ENCODE assay signal across 8 cellular contexts in genomic region chr14:102363182-102363952, GRCh38. TPM values are rescaled to one million over a fixed set of nuclear protein-coding genes. Genes with fewer than 3 reads are reported as not detected.
DNase-seq lines count a peak whose midpoint lies in the region; ATAC-seq and TF ChIP-seq lines count a peak whose summit lies in the region.

No MANE protein-coding gene starts in this region.

- no peaks in the 10 kb centered on the region for H3K9me3 Mint-ChIP-seq in Calu3 (ENCODE audit: low read depth, unreplicated experiment)

- H3K4me3 ChIP-seq in epithelial cell of esophagus (ENCODE audit: low read length) (peak overlapping the region; percentile 96), mucosa of rectum (ENCODE audit: low read length in 2 of 2) (peak overlapping the region; percentile 88)

- H3K4me1 Mint-ChIP-seq in Calu3 (ENCODE audit: low read depth, unreplicated experiment): no peaks in the 10 kb centered on the region

- peak overlapping the region; percentile 83 for H3K27ac Mint-ChIP-seq in Calu3 (ENCODE audit: unreplicated experiment)

- H3K9ac ChIP-seq in mucosa of rectum (ENCODE audit: low read depth in 1 of 2, low read length in 2 of 2): peak overlapping the region; percentile 76 to 85

- H3K4me1 ChIP-seq in mucosa of rectum (ENCODE audit: control insufficient read depth in 2 of 2, insufficient read depth in 2 of 2, low read length in 2 of 2): peaks cover 14 to 17% of the 10 kb centered on the region in 2 donors

- intact Hi-C loops in Calu3 (cut with micrococcal nuclease; ENCODE audit: unreplicated experiment): no loop called here

- ATAC-seq in GM21367 (IDR thresholded peaks at IDR 0.05; ENCODE audit: unreplicated experiment): peak; percentile 12

- H3K9me3 ChIP-seq in mucosa of rectum (ENCODE audit: control insufficient read depth in 2 of 2, low read length in 2 of 2): no peaks in the 10 kb centered on the region

- CTCF ChIA-PET in Calu3 (lab: Charles Lee): interaction anchor here (1.5 kb wide), 1 partner anchor 27 kb away, joined by 5 read pairs; no protein-coding TSS in a partner anchor

- no peak overlapping the region for H3K4me3 Mint-ChIP-seq in Calu3 (ENCODE audit: low read depth, unreplicated experiment)

- no TSS peak for BruUV-seq in Calu3 (replicated peaks; lab: Mats Ljungman, UMichigan)

- H3K27me3 ChIP-seq in mucosa of rectum (ENCODE audit: control insufficient read depth in 2 of 2, insufficient read depth in 2 of 2, low read length in 2 of 2): no peaks in the 10 kb centered on the region

- H3K36me3 Mint-ChIP-seq in Calu3 (ENCODE audit: insufficient read depth, unreplicated experiment): peaks cover 36% of the 10 kb centered on the region

- H3K27ac ChIP-seq in mucosa of rectum (ENCODE audit: low read depth in 2 of 2, low read length in 2 of 2): peak overlapping the region; percentile 83 to 85
- H3K27ac ChIP-seq in substantia nigra (ENCODE audit: low read depth, low read length, poor library complexity, severe bottlenecking): peak overlapping the region; percentile 99

- H3K36me3 ChIP-seq in mucosa of rectum (ENCODE audit: control insufficient read depth in 2 of 2, insufficient read depth in 2 of 2, low read length in 2 of 2): peaks cover 1 to 2% of the 10 kb centered on the region in 2 donors

- DNase-seq in Calu3 (no peak), HT1080 (ENCODE audit: low read depth) (peak; percentile 30), epithelial cell of esophagus (ENCODE audit: low read depth) (peak; percentile 79), substantia nigra (lab: John Stamatoyannopoulos, UW) (peak in 22 of 49 donors; percentile 54 to 97 (median 66)), AML-193 (lab: John Stamatoyannopoulos, UW) (no peak)
- DNase-seq in activated CD4-positive, alpha-beta T cell treated with anti-CD3 and anti-CD28 coated beads for 4 hours: peak; percentile 11 to 19

- no peaks in the 10 kb centered on the region for H3K27me3 Mint-ChIP-seq in Calu3 (ENCODE audit: unreplicated experiment)

- TF ChIP-seq CTCF in Calu3 (IDR thresholded peaks at IDR 0.05; ENCODE audit: unreplicated experiment) (no peak), epithelial cell of esophagus (IDR thresholded peaks at IDR 0.05; ENCODE audit: insufficient read depth, low read depth, low read length, missing control alignments) (no peak)

RNA-seq across cellular contexts. Expression of gene TECPR2, which starts 0.6 kb away (rescaled TPM):
- total RNA-seq in Calu3 (2022): 21.7 and 22.4 TPM in 2 replicates
- 9.0 and 9.1 TPM in 2 replicates for total RNA-seq in HT1080 (2014; rRNA removed; shearing (Covaris generic))
- polyA plus RNA-seq in HT1080 (2015; cell fraction: cytosol; rRNA removed): 5.8 and 13.2 TPM in 2 replicates
- polyA plus RNA-seq in HT1080 (2015; cell fraction: nucleus; rRNA removed): 10.2 and 14.4 TPM in 2 replicates

RNA-seq across cellular contexts. Expression of gene CINP, which starts 0.7 kb away (rescaled TPM):
- 38.3 and 39.7 TPM in 2 replicates for total RNA-seq in Calu3 (2022)
- total RNA-seq in HT1080 (2014; rRNA removed; shearing (Covaris generic)): 94.3 and 105 TPM in 2 replicates
- polyA plus RNA-seq in HT1080 (2015; cell fraction: cytosol; rRNA removed): 96.2 and 102 TPM in 2 replicates
- polyA plus RNA-seq in HT1080 (2015; cell fraction: nucleus; rRNA removed): 47.7 and 48.8 TPM in 2 replicates

RNA-seq across cellular contexts. Expression of gene ZNF839, which starts 43.8 kb away (rescaled TPM):
- total RNA-seq in Calu3 (2022): 18.3 and 21.7 TPM in 2 replicates
- 8.0 and 12.5 TPM in 2 replicates for total RNA-seq in HT1080 (2014; rRNA removed; shearing (Covaris generic))
- polyA plus RNA-seq in HT1080 (2015; cell fraction: cytosol; rRNA removed): 9.9 and 12.6 TPM in 2 replicates
- polyA plus RNA-seq in HT1080 (2015; cell fraction: nucleus; rRNA removed): 42.4 and 46.9 TPM in 2 replicates

RNA-seq across cellular contexts. Expression of gene MOK, which starts 58.4 kb away (rescaled TPM):
- total RNA-seq in Calu3 (2022): 89.7 and 107 TPM in 2 replicates
- 34.5 and 36.6 TPM in 2 replicates for total RNA-seq in HT1080 (2014; rRNA removed; shearing (Covaris generic))
- polyA plus RNA-seq in HT1080 (2015; cell fraction: cytosol; rRNA removed): 71.9 and 84.1 TPM in 2 replicates
- 234 and 239 TPM in 2 replicates for polyA plus RNA-seq in HT1080 (2015; cell fraction: nucleus; rRNA removed)

Comparison
In these comparisons a context has a peak if more than half of its experiments do, and no peak if none do; other contexts are left out.
1. DNase-seq: peak in HT1080 (single experiment), activated CD4-positive, alpha-beta T cell treated with anti-CD3 and anti-CD28 coated beads for 4 hours (2 of 2) and epithelial cell of esophagus (single experiment); none in Calu3 (single experiment) and AML-193 (0 of 2).